Comparison of ENCODE assay signal across 12 cellular contexts in the genomic region with DNA sequence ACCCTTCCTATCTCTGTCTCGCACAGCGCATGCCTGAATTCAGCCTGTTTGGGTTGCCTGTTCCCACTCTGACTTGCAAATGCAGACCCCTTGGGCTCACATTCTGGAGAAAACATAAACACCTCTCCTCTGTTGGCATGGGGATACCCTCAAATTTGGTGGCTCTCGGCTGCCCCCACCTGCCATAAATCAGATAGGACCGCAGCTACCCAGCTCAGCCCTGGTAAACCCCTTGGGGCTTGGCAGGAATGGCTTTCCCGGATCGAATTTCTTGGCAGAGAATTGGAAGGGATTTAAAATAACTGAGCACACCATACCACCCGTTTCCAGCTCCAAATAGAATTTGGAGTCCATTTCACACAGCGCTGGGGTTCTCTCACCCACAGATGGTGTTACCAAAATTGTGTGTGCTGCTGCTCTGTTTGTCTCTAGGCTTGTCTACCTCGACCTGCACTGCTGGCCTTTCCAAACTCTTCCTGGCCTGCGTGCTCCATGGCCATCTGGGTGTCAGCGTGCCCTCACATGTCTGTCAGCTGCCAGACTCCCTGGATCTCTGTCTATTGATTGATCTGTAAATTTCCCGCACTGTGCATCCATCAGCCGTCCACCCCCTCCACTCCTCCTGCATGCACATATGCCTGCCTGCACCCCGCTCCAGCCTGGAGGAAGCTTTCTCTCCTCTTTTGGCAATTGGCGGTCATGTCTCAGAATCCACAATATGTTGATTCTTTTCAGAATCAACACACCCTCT.
DNase-seq lines count a peak whose midpoint lies in the region; ATAC-seq, FAIRE-seq and TF ChIP-seq lines count a peak whose summit lies in the region.
"Had no signal": no experiment of that assay in that cellular context is flagged by ENCODE, and none has a peak within 500 bp of the region (broad histone marks: within the 10 kb centered on the region; RNA-seq: fewer than 3 reads in every experiment).

No MANE protein-coding gene starts in this region.

- H3K9ac ChIP-seq in Loucy (ENCODE audit: low read depth, low read length, poor library complexity, severe bottlenecking) (no peak overlapping the region), keratinocyte (ENCODE audit: control insufficient read depth, extremely low read depth, insufficient read depth, low read length) (no peak overlapping the region)
- H3K9ac ChIP-seq: BLaER1 treated with 17β-estradiol and CSF1 and Interleukin-3, amounts not matched to agents 10 nM and 100 nM; KMS-11 had no signal

- no peaks in the 10 kb centered on the region for H3K79me2 ChIP-seq in Loucy (ENCODE audit: insufficient read depth, low read length)
- no peaks in the 10 kb centered on the region for H3K79me2 ChIP-seq in keratinocyte (ENCODE audit: control insufficient read depth, insufficient read depth, low read length)

- no peaks in the 10 kb centered on the region for H4K20me1 ChIP-seq in Loucy (ENCODE audit: insufficient read depth, low read length, poor library complexity, severe bottlenecking)
- no peaks in the 10 kb centered on the region for H4K20me1 ChIP-seq in keratinocyte (ENCODE audit: control insufficient read depth, extremely low read depth, insufficient read depth, low read length)
- H4K20me1 ChIP-seq: BLaER1 treated with 17β-estradiol and CSF1 and Interleukin-3, amounts not matched to agents 10 nM and 100 nM had no signal

- H3K4me1 ChIP-seq in Loucy (ENCODE audit: insufficient read depth, low read length, poor library complexity, severe bottlenecking), result no peaks in the 10 kb centered on the region
- H3K4me1 ChIP-seq in keratinocyte (ENCODE audit: control insufficient read depth, extremely low read depth, insufficient read depth, low read length), result peaks cover 12% of the 10 kb centered on the region
- peaks cover 10% of the 10 kb centered on the region for H3K4me1 ChIP-seq in suprapubic skin
- H3K4me1 ChIP-seq: BLaER1 treated with 17β-estradiol and CSF1 and Interleukin-3, amounts not matched to agents 10 nM and 100 nM had no signal

- H3K27me3 ChIP-seq in Loucy (ENCODE audit: insufficient read depth, low read length, poor library complexity, severe bottlenecking), result no peaks in the 10 kb centered on the region
- H3K27me3 ChIP-seq in brain microvascular endothelial cell (replicated peaks), result no peaks in the 10 kb centered on the region
- peaks cover 4% of the 10 kb centered on the region for H3K27me3 ChIP-seq in keratinocyte (ENCODE audit: control insufficient read depth, extremely low read depth, insufficient read depth, low read length)
- H3K27me3 ChIP-seq in suprapubic skin, result peaks cover 8% of the 10 kb centered on the region
- H3K27me3 ChIP-seq: BLaER1 treated with 17β-estradiol and CSF1 and Interleukin-3, amounts not matched to agents 10 nM and 100 nM had no signal

- H3K36me3 ChIP-seq in Loucy (ENCODE audit: insufficient read depth, low read length), result no peaks in the 10 kb centered on the region
- H3K36me3 ChIP-seq in brain microvascular endothelial cell (replicated peaks), result no peaks in the 10 kb centered on the region
- H3K36me3 ChIP-seq in keratinocyte (ENCODE audit: control insufficient read depth in 2 of 2, extremely low read depth in 1 of 2, insufficient read depth in 2 of 2, low read length in 2 of 2), result no peaks in the 10 kb centered on the region
- no peaks in the 10 kb centered on the region for H3K36me3 ChIP-seq in suprapubic skin
- H3K36me3 ChIP-seq: BLaER1 treated with 17β-estradiol and CSF1 and Interleukin-3, amounts not matched to agents 10 nM and 100 nM had no signal

- no peak overlapping the region for H2AFZ ChIP-seq in Loucy (ENCODE audit: low read length)
- H2AFZ ChIP-seq in keratinocyte (ENCODE audit: control insufficient read depth, low read length), result no peak overlapping the region

- in situ Hi-C loops in brain microvascular endothelial cell (cut with HindIII; ENCODE audit: low pct_ligation_motif_present, low sequenced_read_pairs), result no loop called here

- no peak for TF ChIP-seq EP300 in suprapubic skin (IDR thresholded peaks at IDR 0.05)

- no peaks in the 10 kb centered on the region for H3K9me1 ChIP-seq in keratinocyte (ENCODE audit: control insufficient read depth, extremely low read depth, insufficient read depth, low read length)

- no peaks in the 10 kb centered on the region for H3F3A ChIP-seq in Loucy (ENCODE audit: low read depth)

- H3K4me2 ChIP-seq in Loucy (ENCODE audit: low read depth, low read length, poor library complexity, severe bottlenecking) (no peak overlapping the region), keratinocyte (ENCODE audit: control insufficient read depth, extremely low read depth, insufficient read depth, low read depth, low read length) (no peak overlapping the region)
- H3K4me2 ChIP-seq: BLaER1 treated with 17β-estradiol and CSF1 and Interleukin-3, amounts not matched to agents 10 nM and 100 nM; KMS-11 had no signal

- peak; percentile 44 for TF ChIP-seq CTCF in Loucy (conservative IDR thresholded peaks at IDR 0.05; ENCODE audit: low read length)
- TF ChIP-seq CTCF in brain microvascular endothelial cell (IDR thresholded peaks at IDR 0.05; ENCODE audit: low read depth, low read length, missing control alignments), result peak; percentile 41
- peak; percentile 38 to 61 (median 47) for TF ChIP-seq CTCF in keratinocyte (optimal IDR thresholded peaks at IDR 0.05 in 1 of 3, IDR thresholded peaks at IDR 0.05 in 1 of 3, conservative IDR thresholded peaks at IDR 0.05 in 1 of 3; ENCODE audit: extremely low read depth in 1 of 3, insufficient read depth in 2 of 3, low read length in 3 of 3)
- no peak for TF ChIP-seq CTCF in omental fat pad (IDR thresholded peaks at IDR 0.05)
- TF ChIP-seq CTCF in suprapubic skin (IDR thresholded peaks at IDR 0.05), result peak in 1 of 2 donors; percentile 21

- H3K4me3 ChIP-seq in Loucy (ENCODE audit: low read length, poor library complexity, severe bottlenecking) (no peak overlapping the region), brain microvascular endothelial cell (ENCODE audit: low read depth, low read length) (no peak overlapping the region), keratinocyte (ENCODE audit: control insufficient read depth in 2 of 3, extremely low read depth in 1 of 3, insufficient read depth in 2 of 3, low read depth in 1 of 3, low read length in 3 of 3) (no peak overlapping the region), suprapubic skin (no peak overlapping the region)
- H3K4me3 ChIP-seq: BLaER1 treated with 17β-estradiol and CSF1 and Interleukin-3, amounts not matched to agents 10 nM and 100 nM had no signal

- no peaks in the 10 kb centered on the region for H3K9me3 ChIP-seq in Loucy (ENCODE audit: insufficient read depth, low read depth, low read length)
- no peaks in the 10 kb centered on the region for H3K9me3 ChIP-seq in keratinocyte (ENCODE audit: control insufficient read depth, low read depth, low read length)
- no peaks in the 10 kb centered on the region for H3K9me3 ChIP-seq in suprapubic skin
- H3K9me3 ChIP-seq: BLaER1 treated with 17β-estradiol and CSF1 and Interleukin-3, amounts not matched to agents 10 nM and 100 nM had no signal

- TF ChIP-seq POLR2A in suprapubic skin (IDR thresholded peaks at IDR 0.05), result no peak

- H3K9me2 ChIP-seq in Loucy (replicated peaks; ENCODE audit: low read depth, low read length), result no peaks in the 10 kb centered on the region

- 29% methylated on average over 15 of the region's 15 CpGs for WGBS in suprapubic skin

- peak in 8 of 14 donors; percentile 20 to 52 (median 40) for DNase-seq in C1 segment of cervical spinal cord (lab: John Stamatoyannopoulos, UW)
- DNase-seq in brain microvascular endothelial cell, result no peak
- DNase-seq in keratinocyte (ENCODE audit: low read depth, low spot score), result no peak
- DNase-seq in omental fat pad (ENCODE audit: low spot score), result no peak
- no peak for DNase-seq in NCI-H128 (lab: John Stamatoyannopoulos, UW; ENCODE audit: unreplicated experiment)
- DNase-seq in suprapubic skin (ENCODE audit: low spot score in 2 of 2), result no peak
- DNase-seq: activated T-cell treated with anti-CD3 and anti-CD28 coated beads, Interleukin-2, amount 50 U/mL, for 4 hours had no signal

- no peak overlapping the region for H3K27ac ChIP-seq in brain microvascular endothelial cell
- H3K27ac ChIP-seq in keratinocyte (ENCODE audit: control insufficient read depth, insufficient read depth, low read length), result no peak overlapping the region
- H3K27ac ChIP-seq in suprapubic skin, result no peak overlapping the region
- H3K27ac ChIP-seq: BLaER1 treated with 17β-estradiol and CSF1 and Interleukin-3, amounts not matched to agents 10 nM and 100 nM; KMS-11 had no signal

- ATAC-seq in omental fat pad (ENCODE audit: low FRiP score), result no peak
- no peak for ATAC-seq in GM21786 (IDR thresholded peaks at IDR 0.05; ENCODE audit: unreplicated experiment)
- ATAC-seq: activated T-cell treated with anti-CD3 and anti-CD28 coated beads, Interleukin-2, amount 50 U/mL, for 4 hours had no signal

- no peak for FAIRE-seq in keratinocyte (lab: Jason Lieb, UNC)
- FAIRE-seq: endometrium had no signal

- dilution Hi-C loops in keratinocyte (cut with MboI; ENCODE audit: extremely low pct_ligation_motif_present, low sequenced_read_pairs), result no loop called here

Comparison
In these comparisons a context has a peak if more than half of its experiments do, and no peak if none do; other contexts are left out.
1. DNase-seq: peak in C1 segment of cervical spinal cord (8 of 14); none in brain microvascular endothelial cell (single experiment), keratinocyte (single experiment), omental fat pad (single experiment), NCI-H128 (single experiment) and suprapubic skin (0 of 2).
2. CTCF ChIP-seq: peak in Loucy (single experiment), brain microvascular endothelial cell (single experiment) and keratinocyte (3 of 3); none in omental fat pad (0 of 3).